In the genomic region with DNA sequence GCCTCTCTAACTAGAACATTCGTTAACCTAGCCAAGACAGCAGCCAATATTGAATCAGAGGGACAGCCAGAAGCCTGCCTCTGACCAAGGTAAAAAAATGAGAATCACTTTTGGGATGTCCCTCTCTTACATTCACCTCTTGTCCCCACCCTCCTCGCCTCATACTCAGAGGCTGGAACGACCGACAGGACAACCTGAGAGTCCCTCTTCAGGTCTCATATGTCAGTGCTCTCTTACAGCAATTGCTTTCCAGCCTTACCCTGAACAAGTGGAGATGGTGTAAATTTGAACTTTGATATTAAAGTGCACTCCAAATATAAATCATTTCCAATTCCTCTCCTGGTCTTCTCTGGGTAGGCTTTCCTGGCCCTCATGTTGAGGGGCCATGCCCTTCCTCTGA, we compare ENCODE assay signal across 37 cellular contexts.
"Had no signal": no experiment of that assay in that cellular context is flagged by ENCODE, and none has a peak within 500 bp of the region (broad histone marks: within the 10 kb centered on the region; RNA-seq: fewer than 3 reads in every experiment).

No MANE protein-coding gene starts in this region.

- H3K27me3 ChIP-seq: ascending aorta, cardiac muscle cell had no signal

- H3K36me3 Mint-ChIP-seq: activated CD8-positive, alpha-beta memory T cell treated with anti-CD3 and anti-CD28 coated beads, Interleukin-2, amount 10 ng/mL, durations not matched to agents 7 days and 5 days; activated naive CD4-positive, alpha-beta T cell treated with anti-CD3 and anti-CD28 coated beads, Interleukin-2, amount 10 ng/mL, durations not matched to agents 7 days and 5 days; activated naive CD4-positive, alpha-beta T cell treated with anti-CD3 and anti-CD28 coated beads, Interleukin-2, amount 50 U/mL, for 24 hours; activated naive CD8-positive, alpha-beta T cell; brain had no signal

- ATAC-seq: activated CD4-positive, alpha-beta T cell treated with anti-CD3 and anti-CD28 coated beads for 36 hours; activated CD4-positive, CD25-positive, alpha-beta regulatory T cell treated with anti-CD3 and anti-CD28 coated beads, Interleukin-2, amount 50 U/mL, for 24 hours; activated CD8-positive, alpha-beta memory T cell treated with anti-CD3 and anti-CD28 coated beads, Interleukin-2, amount 10 ng/mL, durations not matched to agents 7 days and 5 days; activated CD8-positive, alpha-beta T cell treated with anti-CD3 and anti-CD28 coated beads, Interleukin-2, amount 10 ng/mL, durations not matched to agents 7 days and 5 days; activated naive CD8-positive, alpha-beta T cell treated with anti-CD3 and anti-CD28 coated beads, Interleukin-2, amount 50 U/mL, for 24 hours had no signal

- H3K4me1 ChIP-seq: ascending aorta had no signal

- H3K9me3 ChIP-seq: ascending aorta had no signal

- FAIRE-seq: bronchial epithelial cell, TTC549 had no signal

- H3K9me3 Mint-ChIP-seq: activated CD4-positive, alpha-beta T cell treated with anti-CD3 and anti-CD28 coated beads, Interleukin-2, amount 10 ng/mL, durations not matched to agents 7 days and 5 days; activated naive CD4-positive, alpha-beta T cell treated with anti-CD3 and anti-CD28 coated beads, Interleukin-2, amount 10 ng/mL, durations not matched to agents 7 days and 5 days; activated naive CD8-positive, alpha-beta T cell treated with anti-CD3 and anti-CD28 coated beads, Interleukin-2, amount 50 U/mL, for 24 hours; brain; T-helper 1 cell treated with Interleukin-12 subunit alpha and Interleukin-12 subunit beta and Interleukin-4 antibody, amounts not matched to agents 30 μg/mL and 1 μg/mL, for 36 hours; T-helper 2 cell treated with Interferon-gamma antibody and Interleukin-4, amounts not matched to agents 5 μg/mL and 100 μg/mL, for 36 hours had no signal

- H3K27ac Mint-ChIP-seq: activated CD4-positive, alpha-beta memory T cell treated with anti-CD3 and anti-CD28 coated beads, Interleukin-2, amount 10 ng/mL, durations not matched to agents 7 days and 5 days; activated CD4-positive, alpha-beta T cell treated with anti-CD3 and anti-CD28 coated beads for 36 hours; activated CD4-positive, alpha-beta T cell treated with anti-CD3 and anti-CD28 coated beads, Interleukin-2, amount 10 ng/mL, durations not matched to agents 7 days and 5 days; activated CD8-positive, alpha-beta memory T cell treated with anti-CD3 and anti-CD28 coated beads, Interleukin-2, amount 10 ng/mL, durations not matched to agents 7 days and 5 days; activated CD8-positive, alpha-beta T cell treated with anti-CD3 and anti-CD28 coated beads, Interleukin-2, amount 10 ng/mL, durations not matched to agents 7 days and 5 days; activated naive CD4-positive, alpha-beta T cell treated with anti-CD3 and anti-CD28 coated beads, Interleukin-2, amount 10 ng/mL, durations not matched to agents 7 days and 5 days; activated naive CD4-positive, alpha-beta T cell treated with anti-CD3 and anti-CD28 coated beads, Interleukin-2, amount 50 U/mL, for 24 hours; activated naive CD8-positive, alpha-beta T cell; activated naive CD8-positive, alpha-beta T cell treated with anti-CD3 and anti-CD28 coated beads, Interleukin-2, amount 50 U/mL, for 24 hours; activated T-cell treated with anti-CD3 and anti-CD28 coated beads, Interleukin-2, amount 50 U/mL, for 24 hours; activated T-helper 2 cell treated with anti-CD3 and anti-CD28 coated beads, Interferon-gamma antibody, Interleukin-2, Interleukin-4, amounts not matched to agents 10 μg/mL and 5 μg/mL and 100 μg/mL, durations not matched to agents 14 hours and 24 hours and 36 hours; brain; T-helper 1 cell treated with Interleukin-12 subunit alpha and Interleukin-12 subunit beta and Interleukin-4 antibody, amounts not matched to agents 30 μg/mL and 1 μg/mL, for 36 hours; T-helper 2 cell treated with Interferon-gamma antibody and Interleukin-4, amounts not matched to agents 5 μg/mL and 100 μg/mL, for 36 hours had no signal

- H3K4me1 Mint-ChIP-seq: activated CD4-positive, alpha-beta memory T cell treated with anti-CD3 and anti-CD28 coated beads, Interleukin-2, amount 10 ng/mL, durations not matched to agents 7 days and 5 days; activated CD4-positive, alpha-beta T cell treated with anti-CD3 and anti-CD28 coated beads for 36 hours; activated CD4-positive, alpha-beta T cell treated with anti-CD3 and anti-CD28 coated beads, Interleukin-2, amount 10 ng/mL, durations not matched to agents 7 days and 5 days; activated CD8-positive, alpha-beta memory T cell treated with anti-CD3 and anti-CD28 coated beads, Interleukin-2, amount 10 ng/mL, durations not matched to agents 7 days and 5 days; activated naive CD4-positive, alpha-beta T cell treated with anti-CD3 and anti-CD28 coated beads, Interleukin-2, amount 10 ng/mL, durations not matched to agents 7 days and 5 days; activated naive CD4-positive, alpha-beta T cell treated with anti-CD3 and anti-CD28 coated beads, Interleukin-2, amount 50 U/mL, for 24 hours; activated naive CD8-positive, alpha-beta T cell treated with anti-CD3 and anti-CD28 coated beads, Interleukin-2, amount 50 U/mL, for 24 hours; central memory CD8-positive, alpha-beta T cell had no signal

- H3K4me3 Mint-ChIP-seq: activated CD4-positive, alpha-beta memory T cell treated with anti-CD3 and anti-CD28 coated beads, Interleukin-2, amount 10 ng/mL, durations not matched to agents 7 days and 5 days; activated CD4-positive, alpha-beta T cell treated with anti-CD3 and anti-CD28 coated beads for 36 hours; activated CD4-positive, alpha-beta T cell treated with anti-CD3 and anti-CD28 coated beads, Interleukin-2, amount 10 ng/mL, durations not matched to agents 7 days and 5 days; activated CD8-positive, alpha-beta memory T cell treated with anti-CD3 and anti-CD28 coated beads, Interleukin-2, amount 10 ng/mL, durations not matched to agents 7 days and 5 days; activated CD8-positive, alpha-beta T cell treated with anti-CD3 and anti-CD28 coated beads, Interleukin-2, amount 10 ng/mL, durations not matched to agents 7 days and 5 days; activated naive CD4-positive, alpha-beta T cell treated with anti-CD3 and anti-CD28 coated beads, Interleukin-2, amount 10 ng/mL, durations not matched to agents 7 days and 5 days; activated naive CD4-positive, alpha-beta T cell treated with anti-CD3 and anti-CD28 coated beads, Interleukin-2, amount 50 U/mL, for 24 hours; activated naive CD8-positive, alpha-beta T cell; activated naive CD8-positive, alpha-beta T cell treated with anti-CD3 and anti-CD28 coated beads, Interleukin-2, amount 50 U/mL, for 24 hours; activated T-cell treated with anti-CD3 and anti-CD28 coated beads, Interleukin-2, amount 50 U/mL, for 24 hours; brain; central memory CD8-positive, alpha-beta T cell; T-helper 1 cell treated with Interleukin-12 subunit alpha and Interleukin-12 subunit beta and Interleukin-4 antibody, amounts not matched to agents 30 μg/mL and 1 μg/mL, for 36 hours; T-helper 2 cell treated with Interferon-gamma antibody and Interleukin-4, amounts not matched to agents 5 μg/mL and 100 μg/mL, for 36 hours had no signal

- H3K27ac ChIP-seq: ascending aorta, cardiac muscle cell, VCaP had no signal

- H3K27me3 Mint-ChIP-seq: activated CD4-positive, alpha-beta memory T cell treated with anti-CD3 and anti-CD28 coated beads, Interleukin-2, amount 10 ng/mL, durations not matched to agents 7 days and 5 days; activated CD4-positive, alpha-beta T cell treated with anti-CD3 and anti-CD28 coated beads for 36 hours; activated CD4-positive, alpha-beta T cell treated with anti-CD3 and anti-CD28 coated beads, Interleukin-2, amount 10 ng/mL, durations not matched to agents 7 days and 5 days; activated CD8-positive, alpha-beta memory T cell treated with anti-CD3 and anti-CD28 coated beads, Interleukin-2, amount 10 ng/mL, durations not matched to agents 7 days and 5 days; activated naive CD4-positive, alpha-beta T cell treated with anti-CD3 and anti-CD28 coated beads, Interleukin-2, amount 10 ng/mL, durations not matched to agents 7 days and 5 days; activated naive CD8-positive, alpha-beta T cell treated with anti-CD3 and anti-CD28 coated beads, Interleukin-2, amount 50 U/mL, for 24 hours; activated T-cell treated with anti-CD3 and anti-CD28 coated beads, Interleukin-2, amount 50 U/mL, for 24 hours; central memory CD8-positive, alpha-beta T cell had no signal

- H3K36me3 ChIP-seq: ascending aorta, cardiac muscle cell had no signal

- H3K4me3 ChIP-seq: ascending aorta, cardiac muscle cell had no signal

- DNase-seq: activated CD4-positive, alpha-beta memory T cell treated with anti-CD3 and anti-CD28 coated beads, Interleukin-2, amount 10 ng/mL, durations not matched to agents 7 days and 5 days; activated CD4-positive, alpha-beta T cell treated with anti-CD3 and anti-CD28 coated beads for 1 hour; activated CD4-positive, alpha-beta T cell treated with anti-CD3 and anti-CD28 coated beads for 36 hours; activated CD4-positive, alpha-beta T cell treated with anti-CD3 and anti-CD28 coated beads for 48 hours; activated CD4-positive, alpha-beta T cell treated with anti-CD3 and anti-CD28 coated beads, Interleukin-2, amount 10 ng/mL, durations not matched to agents 7 days and 5 days; activated CD4-positive, alpha-beta T cell treated with anti-CD3 and anti-CD28 coated beads, Interleukin-2, amount 50 U/mL, for 48 hours; activated CD4-positive, CD25-positive, alpha-beta regulatory T cell; activated CD8-positive, alpha-beta memory T cell treated with anti-CD3 and anti-CD28 coated beads for 24 hours; activated CD8-positive, alpha-beta memory T cell treated with anti-CD3 and anti-CD28 coated beads, Interleukin-2, amount 10 ng/mL, durations not matched to agents 7 days and 5 days; activated CD8-positive, alpha-beta memory T cell treated with anti-CD3 and anti-CD28 coated beads, Interleukin-2, amount 50 U/mL, for 48 hours; activated CD8-positive, alpha-beta T cell treated with anti-CD3 and anti-CD28 coated beads, Interleukin-2, amount 10 ng/mL, durations not matched to agents 7 days and 5 days; activated effector memory CD4-positive, alpha-beta T cell treated with Interleukin-2 at 50 U/mL for 16 hours; activated naive CD4-positive, alpha-beta T cell treated with anti-CD3 and anti-CD28 coated beads, Interleukin-2, amount 10 ng/mL, durations not matched to agents 7 days and 5 days; activated naive CD4-positive, alpha-beta T cell treated with Interleukin-2 at 50 U/mL for 16 hours; activated naive CD8-positive, alpha-beta T cell treated with anti-CD3 and anti-CD28 coated beads, Interleukin-2, amount 50 U/mL, for 24 hours; activated T-cell treated with anti-CD3 and anti-CD28 coated beads, Interleukin-2, amount 50 U/mL, for 24 hours; activated T-cell treated with anti-CD3 and anti-CD28 coated beads, Interleukin-2, amount 50 U/mL, for 48 hours; amygdala; anterior cingulate cortex; caudate nucleus; cerebellar nuclear complex; T-helper 1 cell; T-helper 2 cell; T-helper 9 cell had no signal
